In genomic region chr17:59688008-59688407, GRCh38 we compare ENCODE assay signal across 20 cellular contexts. TPM values are rescaled to one million over a fixed set of nuclear protein-coding genes. Genes with fewer than 3 reads are reported as not detected.
A peak's percentile ranks its signal among the peaks of the same experiment; 100 is the strongest.
DNase-seq lines count a peak whose midpoint lies in the region; ATAC-seq, FAIRE-seq and TF ChIP-seq lines count a peak whose summit lies in the region.
"Had no signal": no experiment of that assay in that cellular context is flagged by ENCODE, and none has a peak within 500 bp of the region (broad histone marks: within the 10 kb centered on the region; RNA-seq: fewer than 3 reads in every experiment).

No MANE protein-coding gene starts in this region.

- intact Hi-C loops in A673 (cut with micrococcal nuclease; ENCODE audit: unreplicated experiment): loop anchor here (10.0 kb wide), 1 partner anchor 163 kb away; no protein-coding TSS in a partner anchor
- intact Hi-C loops in CD4-positive, alpha-beta memory T cell (cut with micrococcal nuclease): no loop called here

- H3K27me3 ChIP-seq in A673 (replicated peaks; ENCODE audit: insufficient read depth, low read depth, low read length, poor library complexity) (no peaks in the 10 kb centered on the region), keratinocyte (ENCODE audit: control insufficient read depth, extremely low read depth, insufficient read depth, low read length) (no peaks in the 10 kb centered on the region)
- no peaks in the 10 kb centered on the region for H3K27me3 ChIP-seq in CD4-positive, alpha-beta memory T cell (ENCODE audit: insufficient read depth, low read length)

- H3K36me3 ChIP-seq in A673 (ENCODE audit: insufficient read depth, low read length, poor library complexity, severe bottlenecking) (peaks cover 94% of the 10 kb centered on the region), keratinocyte (ENCODE audit: control insufficient read depth in 2 of 2, extremely low read depth in 1 of 2, insufficient read depth in 2 of 2, low read length in 2 of 2) (peaks cover 30 to 55% of the 10 kb centered on the region in 2 experiments)
- H3K36me3 ChIP-seq in CD4-positive, alpha-beta memory T cell (ENCODE audit: insufficient read depth, low read length): peaks cover 67% of the 10 kb centered on the region

- no peak overlapping the region for H2AFZ ChIP-seq in keratinocyte (ENCODE audit: control insufficient read depth, low read length)

- H3K79me2 ChIP-seq in keratinocyte (ENCODE audit: control insufficient read depth, insufficient read depth, low read length): peaks cover 34% of the 10 kb centered on the region

- H3K9me1 ChIP-seq in keratinocyte (ENCODE audit: control insufficient read depth, extremely low read depth, insufficient read depth, low read length): no peaks in the 10 kb centered on the region

- peaks cover 2% of the 10 kb centered on the region for H4K20me1 ChIP-seq in keratinocyte (ENCODE audit: control insufficient read depth, extremely low read depth, insufficient read depth, low read length)

- H3K36me3 Mint-ChIP-seq in CD4-positive, alpha-beta memory T cell: peaks cover 44 to 81% of the 10 kb centered on the region in 2 donors
- H3K36me3 Mint-ChIP-seq in WTC11: peaks cover 66% of the 10 kb centered on the region

- TF ChIP-seq CTCF in A673 (conservative IDR thresholded peaks at IDR 0.05; ENCODE audit: low read depth, low read length): no peak
- TF ChIP-seq CTCF in WTC11 (IDR thresholded peaks at IDR 0.05): no peak
- TF ChIP-seq CTCF in keratinocyte (optimal IDR thresholded peaks at IDR 0.05 in 1 of 3, IDR thresholded peaks at IDR 0.05 in 1 of 3, conservative IDR thresholded peaks at IDR 0.05 in 1 of 3; ENCODE audit: extremely low read depth in 1 of 3, insufficient read depth in 2 of 3, low read length in 3 of 3): no peak

- no peak overlapping the region for H3K9ac ChIP-seq in keratinocyte (ENCODE audit: control insufficient read depth, extremely low read depth, insufficient read depth, low read length)

- POLR2A ChIA-PET in A673 (lab: Charles Lee; ENCODE audit: low non-redundant PET): no interaction called here
- POLR2A ChIA-PET in CD4-positive, alpha-beta memory T cell (lab: Charles Lee; ENCODE audit: partially characterized antibody): no interaction called here
- POLR2A ChIA-PET in WTC11 (lab: Charles Lee): no interaction called here

- BruUV-seq in A673 (replicated peaks; lab: Mats Ljungman, UMichigan): no TSS peak

- peak; percentile 13 for FAIRE-seq in keratinocyte (lab: Jason Lieb, UNC)
- FAIRE-seq: endometrium, GM12892 had no signal

- ATAC-seq in WTC11: no peak
- no peak for ATAC-seq in HG03565 (IDR thresholded peaks at IDR 0.05; ENCODE audit: unreplicated experiment)
- ATAC-seq: Right ventricle myocardium inferior had no signal

- H3K27ac ChIP-seq in A673 (ENCODE audit: low read depth, low read length, poor library complexity, severe bottlenecking) (peak overlapping the region; percentile 33), keratinocyte (ENCODE audit: control insufficient read depth, insufficient read depth, low read length) (no peak overlapping the region)
- H3K27ac ChIP-seq in CD4-positive, alpha-beta memory T cell (ENCODE audit: low read depth, low read length): no peak overlapping the region
- H3K27ac ChIP-seq: skin epidermis had no signal

- H3K4me3 Mint-ChIP-seq in CD4-positive, alpha-beta memory T cell: no peak overlapping the region
- H3K4me3 Mint-ChIP-seq in WTC11: no peak overlapping the region
- H3K4me3 Mint-ChIP-seq: T-helper 2 cell treated with Interferon-gamma antibody and Interleukin-4, amounts not matched to agents 5 μg/mL and 100 μg/mL, for 36 hours had no signal

- H3K27me3 Mint-ChIP-seq in CD4-positive, alpha-beta memory T cell: no peaks in the 10 kb centered on the region
- no peaks in the 10 kb centered on the region for H3K27me3 Mint-ChIP-seq in WTC11 (ENCODE audit: low read depth)

- H3K27ac Mint-ChIP-seq in CD4-positive, alpha-beta memory T cell: peak overlapping the region in 4 of 7 donors; percentile 5 to 86 (median 42)
- peak overlapping the region; percentile 86; the same call in 1 of the 2 replicates for H3K27ac Mint-ChIP-seq in WTC11
- H3K27ac Mint-ChIP-seq: T-helper 2 cell treated with Interferon-gamma antibody and Interleukin-4, amounts not matched to agents 5 μg/mL and 100 μg/mL, for 36 hours had no signal

- H3K4me1 Mint-ChIP-seq in CD4-positive, alpha-beta memory T cell: peaks cover 0 to 8% (median 5%) of the 10 kb centered on the region in 4 donors
- no peaks in the 10 kb centered on the region for H3K4me1 Mint-ChIP-seq in WTC11

- dilution Hi-C loops in keratinocyte (cut with MboI; ENCODE audit: extremely low pct_ligation_motif_present, low sequenced_read_pairs): no loop called here

- H3K9me3 Mint-ChIP-seq in CD4-positive, alpha-beta memory T cell: no peaks in the 10 kb centered on the region
- no peaks in the 10 kb centered on the region for H3K9me3 Mint-ChIP-seq in WTC11
- H3K9me3 Mint-ChIP-seq: T-helper 2 cell treated with Interferon-gamma antibody and Interleukin-4, amounts not matched to agents 5 μg/mL and 100 μg/mL, for 36 hours had no signal

- H3K4me2 ChIP-seq in keratinocyte (ENCODE audit: control insufficient read depth, extremely low read depth, insufficient read depth, low read depth, low read length): no peak overlapping the region

- CTCF ChIA-PET in A673 (lab: Charles Lee) (no interaction called here), WTC11 (lab: Charles Lee) (no interaction called here)
- CTCF ChIA-PET in CD4-positive, alpha-beta memory T cell (lab: Charles Lee; ENCODE audit: partially characterized antibody): interaction anchor here (1.5 kb wide), 1 partner anchor 25 kb away, joined by 3 read pairs; no protein-coding TSS in a partner anchor

- H3K9me3 ChIP-seq in A673 (ENCODE audit: low read depth, low read length, poor library complexity, severe bottlenecking) (no peaks in the 10 kb centered on the region), keratinocyte (ENCODE audit: control insufficient read depth, low read depth, low read length) (no peaks in the 10 kb centered on the region)
- H3K9me3 ChIP-seq in CD4-positive, alpha-beta memory T cell (ENCODE audit: control insufficient read depth in 1 of 2, low read length in 2 of 2): no peaks in the 10 kb centered on the region

- H3K4me1 ChIP-seq in A673 (ENCODE audit: insufficient read depth, low read length, poor library complexity, severe bottlenecking): no peaks in the 10 kb centered on the region
- no peaks in the 10 kb centered on the region for H3K4me1 ChIP-seq in CD4-positive, alpha-beta memory T cell (ENCODE audit: insufficient read depth, low read length)
- H3K4me1 ChIP-seq in keratinocyte (ENCODE audit: control insufficient read depth, extremely low read depth, insufficient read depth, low read length): no peaks in the 10 kb centered on the region

- no peak overlapping the region for H3K4me3 ChIP-seq in A673 (ENCODE audit: low read depth, low read length, poor library complexity, severe bottlenecking)
- H3K4me3 ChIP-seq in CD4-positive, alpha-beta memory T cell (ENCODE audit: low read length in 2 of 2): no peak overlapping the region
- no peak overlapping the region for H3K4me3 ChIP-seq in keratinocyte (ENCODE audit: control insufficient read depth in 2 of 3, extremely low read depth in 1 of 3, insufficient read depth in 2 of 3, low read depth in 1 of 3, low read length in 3 of 3)
- H3K4me3 ChIP-seq: skin epidermis had no signal

- DNase-seq in A673 (ENCODE audit: low spot score): no peak
- no peak for DNase-seq in CD4-positive, alpha-beta memory T cell
- DNase-seq in WTC11 (ENCODE audit: low spot score): no peak
- no peak for DNase-seq in keratinocyte (ENCODE audit: low read depth, low spot score)
- DNase-seq in NCI-H524 (lab: John Stamatoyannopoulos, UW): no peak
- DNase-seq in NCI-H2029 (lab: John Stamatoyannopoulos, UW): no peak
- DNase-seq: amygdala; DMS 273 treated with DMSO at 0.1 percent for 48 hours; GF-D8; hippocampal formation; MM.1S; NCI-H1694 treated with DMSO at 0.1 percent for 48 hours; NCI-H446; stimulated activated CD4-positive, alpha-beta T cell treated with anti-CD3 and anti-CD28 coated beads, Interleukin-4, amount 100 ng/mL, for 24 hours had no signal

RNA-seq across cellular contexts. Expression of gene PTRH2, which starts 19.2 kb away (rescaled TPM):
- total RNA-seq in A673 (2021) (46.8 and 50.3 TPM in 2 replicates), WTC11 (2021) (30.0 to 32.6 TPM (median 30.5 TPM) in 3 replicates)
- 10 to 100 TPM; 17.3 to 17.8 TPM for total RNA-seq in CD4-positive, alpha-beta memory T cell
- polyA plus RNA-seq in CD4-positive, alpha-beta memory T cell: 10 to 100 TPM; 16.4 to 19.5 TPM
- polyA plus RNA-seq in keratinocyte: 94.1 to 107 TPM (median 97.0 TPM) in 3 replicates
- polyA plus RNA-seq in keratinocyte (2011; ENCODE audit: low read depth): 53.6 TPM
- polyA plus RNA-seq in keratinocyte (2011; cell fraction: cytosol; rRNA removed): 65.1 and 99.3 TPM in 2 replicates
- 131 and 173 TPM in 2 replicates for polyA plus RNA-seq in keratinocyte (2011; cell fraction: nucleus; rRNA removed)
- polyA plus RNA-seq in keratinocyte (2012; ENCODE audit: low replicate concordance): 54.0 and 79.9 TPM in 2 replicates
- 21.1 to 29.3 TPM (median 27.5 TPM) in 3 replicates for polyA minus RNA-seq in keratinocyte
- polyA minus RNA-seq in keratinocyte (2011; cell fraction: cytosol; rRNA and poly(A)+ RNA removed): 21.5 TPM
- 27.4 and 46.9 TPM in 2 replicates for polyA minus RNA-seq in keratinocyte (2011; cell fraction: nucleus; rRNA and poly(A)+ RNA removed)

RNA-seq across cellular contexts. Expression of gene VMP1, which starts 19.4 kb away (rescaled TPM):
- 107 and 110 TPM in 2 replicates for total RNA-seq in A673 (2021)
- total RNA-seq in CD4-positive, alpha-beta memory T cell: 100 to 1,000 TPM; 106 to 113 TPM
- 10 to 100 TPM; 52.9 to 81.3 TPM for polyA plus RNA-seq in CD4-positive, alpha-beta memory T cell
- total RNA-seq in WTC11 (2021): 72.8 to 79.1 TPM (median 72.9 TPM) in 3 replicates
- 90.6 to 326 TPM (median 303 TPM) in 3 replicates for polyA plus RNA-seq in keratinocyte
- 196 TPM for polyA plus RNA-seq in keratinocyte (2011; ENCODE audit: low read depth)
- polyA plus RNA-seq in keratinocyte (2011; cell fraction: cytosol; rRNA removed): 29.5 and 61.2 TPM in 2 replicates
- polyA plus RNA-seq in keratinocyte (2011; cell fraction: nucleus; rRNA removed): 630 and 768 TPM in 2 replicates
- 78.0 and 222 TPM in 2 replicates for polyA plus RNA-seq in keratinocyte (2012; ENCODE audit: low replicate concordance)
- polyA minus RNA-seq in keratinocyte: 132 to 414 TPM (median 326 TPM) in 3 replicates
- polyA minus RNA-seq in keratinocyte (2011; cell fraction: cytosol; rRNA and poly(A)+ RNA removed): 47.0 TPM
- 294 and 592 TPM in 2 replicates for polyA minus RNA-seq in keratinocyte (2011; cell fraction: nucleus; rRNA and poly(A)+ RNA removed)
